Comparison of ENCODE assay signal across 20 cellular contexts in genomic region chr1:201845331-201846083, GRCh38. TPM values are rescaled to one million over a fixed set of nuclear protein-coding genes. Genes with fewer than 3 reads are reported as not detected.
DNase-seq lines count a peak whose midpoint lies in the region; ATAC-seq and TF ChIP-seq lines count a peak whose summit lies in the region.
"Had no signal": no experiment of that assay in that cellular context is flagged by ENCODE, and none has a peak within 500 bp of the region (broad histone marks: within the 10 kb centered on the region; RNA-seq: fewer than 3 reads in every experiment).

No MANE protein-coding gene starts in this region.

- no peak overlapping the region for H4K12ac ChIP-seq in trophoblast cell (ENCODE audit: low read depth, low read length)

- 0 out of 2 replicates have a peak overlapping the region, but pooled peaks have one; percentile 5 for H3K27ac ChIP-seq in PC-9
- H3K27ac ChIP-seq in brain microvascular endothelial cell = peak overlapping the region; percentile 64
- no peak overlapping the region for H3K27ac ChIP-seq in trophoblast cell (ENCODE audit: low read depth, low read length)
- H3K27ac ChIP-seq: coronary artery, heart left ventricle, SK-N-MC, vagina had no signal

- H3K4me3 ChIP-seq in PC-9 = no peak overlapping the region
- H3K4me3 ChIP-seq in brain microvascular endothelial cell (ENCODE audit: low read depth, low read length) = no peak overlapping the region
- no peak overlapping the region for H3K4me3 ChIP-seq in trophoblast cell (ENCODE audit: low read depth, low read length)
- H3K4me3 ChIP-seq in BE2C (ENCODE audit: low read depth, low read length) = no peak overlapping the region
- H3K4me3 ChIP-seq: coronary artery, heart left ventricle, SK-N-MC, vagina had no signal

- BruUV-seq in PC-9 (replicated peaks; lab: Mats Ljungman, UMichigan) = no TSS peak

- no peak overlapping the region for H3K4me2 ChIP-seq in PC-9
- H3K4me2 ChIP-seq in trophoblast cell (ENCODE audit: low read length) = no peak overlapping the region

- H3K36me3 Mint-ChIP-seq in activated naive CD4-positive, alpha-beta T cell treated with anti-CD3 and anti-CD28 coated beads, Interleukin-2, amount 50 U/mL, for 72 hours = peaks cover 0 to 4% of the 10 kb centered on the region in 2 donors

- H3K4me1 ChIP-seq in PC-9 (replicated peaks; ENCODE audit: insufficient read depth) = peaks cover 33% of the 10 kb centered on the region
- H3K4me1 ChIP-seq in trophoblast cell (ENCODE audit: control insufficient read depth in 1 of 2, insufficient read depth in 2 of 2, low read length in 2 of 2) = peaks cover 0 to 3% of the 10 kb centered on the region in 2 experiments
- peaks cover 7% of the 10 kb centered on the region; the same call in 1 of the 2 replicates for H3K4me1 ChIP-seq in BE2C

- no peaks in the 10 kb centered on the region for H3K9me2 ChIP-seq in PC-9 (ENCODE audit: insufficient read depth)

- H3K4ac ChIP-seq in trophoblast cell (ENCODE audit: low read depth, low read length) = no peak overlapping the region

- H3K79me2 ChIP-seq in PC-9 (ENCODE audit: low read depth) (peaks cover 72% of the 10 kb centered on the region), trophoblast cell (ENCODE audit: control insufficient read depth, insufficient read depth, low read length, poor library complexity) (peaks cover 2% of the 10 kb centered on the region)

- H3K9me3 ChIP-seq in PC-9 (ENCODE audit: insufficient read depth, low read depth) = no peaks in the 10 kb centered on the region
- H3K9me3 ChIP-seq in trophoblast cell (ENCODE audit: insufficient read depth, low read depth, low read length) = no peaks in the 10 kb centered on the region
- no peaks in the 10 kb centered on the region for H3K9me3 ChIP-seq in BE2C
- H3K9me3 ChIP-seq: heart left ventricle, vagina had no signal

- in situ Hi-C loops in brain microvascular endothelial cell (cut with HindIII; ENCODE audit: low pct_ligation_motif_present, low sequenced_read_pairs) = no loop called here

- H2BK12ac ChIP-seq in trophoblast cell (ENCODE audit: low read length) = no peak overlapping the region

- POLR2A ChIA-PET in PC-9 (lab: Charles Lee; ENCODE audit: unreplicated experiment) = no interaction called here

- TF ChIP-seq CTCF in PC-9 (conservative IDR thresholded peaks at IDR 0.05) (no peak), brain microvascular endothelial cell (IDR thresholded peaks at IDR 0.05; ENCODE audit: low read depth, low read length, missing control alignments) (no peak), BE2C (IDR thresholded peaks at IDR 0.05; ENCODE audit: low read depth, low read length) (no peak)

- peaks cover 35% of the 10 kb centered on the region for H3F3A ChIP-seq in PC-9 (ENCODE audit: insufficient read depth, low read depth)

- H3K27me3 ChIP-seq in PC-9 (ENCODE audit: insufficient read depth, low read depth) (no peaks in the 10 kb centered on the region), brain microvascular endothelial cell (replicated peaks) (no peaks in the 10 kb centered on the region), trophoblast cell (ENCODE audit: insufficient read depth, low read length) (no peaks in the 10 kb centered on the region), BE2C (no peaks in the 10 kb centered on the region)
- H3K27me3 ChIP-seq: heart left ventricle, vagina had no signal

- H3K79me1 ChIP-seq in trophoblast cell (ENCODE audit: low read length) = no peaks in the 10 kb centered on the region

- DNase-seq in activated naive CD4-positive, alpha-beta T cell treated with anti-CD3 and anti-CD28 coated beads, Interleukin-2, amount 50 U/mL, for 72 hours (ENCODE audit: low spot score in 2 of 2) = no peak
- DNase-seq in activated naive CD4-positive, alpha-beta T cell (lab: John Stamatoyannopoulos, UW) = no peak
- DNase-seq in PC-9 (no peak), brain microvascular endothelial cell (peak; percentile 36), trophoblast cell (no peak), BE2C (no peak), NCI-H524 treated with DMSO at 0.1 percent for 48 hours (lab: John Stamatoyannopoulos, UW) (no peak)
- DNase-seq: activated CD4-positive, alpha-beta T cell treated with anti-CD3 and anti-CD28 coated beads, Interleukin-2, amount 50 U/mL, for 4 hours; amniotic stem cell; GDM1; GOT3; heart left ventricle; NCI-H146; NCI-H345; nephron progenitor cell had no signal

- H3K9ac ChIP-seq in trophoblast cell (ENCODE audit: low read length) = peak overlapping the region; percentile 33

- ATAC-seq in activated naive CD4-positive, alpha-beta T cell treated with anti-CD3 and anti-CD28 coated beads, Interleukin-2, amount 50 U/mL, for 72 hours = peak; percentile 48 to 67
- no peak for ATAC-seq in HG02759 (IDR thresholded peaks at IDR 0.05; ENCODE audit: unreplicated experiment)
- ATAC-seq: heart left ventricle had no signal

- H2BK5ac ChIP-seq in trophoblast cell (ENCODE audit: low read depth, low read length, poor library complexity) = no peak overlapping the region

- H3K36me3 ChIP-seq in PC-9 (ENCODE audit: low read depth) = peaks cover 15% of the 10 kb centered on the region; the same call in 1 of the 2 replicates
- no peaks in the 10 kb centered on the region for H3K36me3 ChIP-seq in brain microvascular endothelial cell (replicated peaks)
- peaks cover 2 to 4% of the 10 kb centered on the region in 2 experiments for H3K36me3 ChIP-seq in trophoblast cell (ENCODE audit: control insufficient read depth in 1 of 2, insufficient read depth in 2 of 2, low read length in 2 of 2)
- peaks cover 26% of the 10 kb centered on the region for H3K36me3 ChIP-seq in BE2C

- no peak overlapping the region for H2AK5ac ChIP-seq in trophoblast cell (ENCODE audit: low read length)

- H3K27ac Mint-ChIP-seq in activated naive CD4-positive, alpha-beta T cell treated with anti-CD3 and anti-CD28 coated beads, Interleukin-2, amount 50 U/mL, for 72 hours = no peak overlapping the region
- H3K27ac Mint-ChIP-seq: memory B cell, nephron progenitor cell had no signal

- no peak overlapping the region for H4K91ac ChIP-seq in trophoblast cell (ENCODE audit: low read depth, low read length)

- CTCF ChIA-PET in PC-9 (lab: Charles Lee) = interaction anchor here (0.5 to 1.3 kb wide), 4 partner anchors 9 to 466 kb away, joined by 3 to 14 read pairs (median 8); no protein-coding TSS in a partner anchor

- no peaks in the 10 kb centered on the region for H3K9me3 Mint-ChIP-seq in activated naive CD4-positive, alpha-beta T cell treated with anti-CD3 and anti-CD28 coated beads, Interleukin-2, amount 50 U/mL, for 72 hours
- H3K9me3 Mint-ChIP-seq: memory B cell, nephron progenitor cell had no signal

- intact Hi-C loops in PC-9 (cut with micrococcal nuclease; ENCODE audit: unreplicated experiment) = no loop called here

- no peak overlapping the region for H2BK120ac ChIP-seq in trophoblast cell (ENCODE audit: insufficient read depth, low read length, poor library complexity)

- H4K20me1 ChIP-seq in PC-9 (ENCODE audit: insufficient read depth) = peaks cover 20% of the 10 kb centered on the region

- no CpG with 5 or more reads among the region's 2 CpGs for WGBS in trophoblast cell (ENCODE audit: extremely low coverage, insufficient coverage, insufficient read length)

- no peak overlapping the region for H3K23ac ChIP-seq in trophoblast cell (ENCODE audit: low read length)

- no peak overlapping the region for H4K8ac ChIP-seq in trophoblast cell (ENCODE audit: low read depth, low read length)

- H3K14ac ChIP-seq in trophoblast cell (ENCODE audit: low read length) = no peak overlapping the region

- H2AFZ ChIP-seq in PC-9 = no peak overlapping the region
- H2AFZ ChIP-seq in trophoblast cell (ENCODE audit: insufficient read depth, low read length, poor library complexity) = no peak overlapping the region

- H3K18ac ChIP-seq in trophoblast cell (ENCODE audit: low read length) = no peak overlapping the region

RNA-seq across cellular contexts. Expression of gene IPO9, which starts 16.6 kb away (rescaled TPM):
- total RNA-seq in activated naive CD4-positive, alpha-beta T cell treated with anti-CD3 and anti-CD28 coated beads, Interleukin-2, amount 50 U/mL, for 72 hours = 10 to 100 TPM; 80.6 to 85.7 TPM
- total RNA-seq in PC-9 (2021) = 67.3 and 76.2 TPM in 2 replicates
- 41.3 and 42.6 TPM in 2 replicates for polyA plus RNA-seq in trophoblast cell (2013)
- polyA plus RNA-seq in BE2C (2012; ENCODE audit: insufficient read depth, insufficient read length, low read depth) = 39.1 TPM

RNA-seq across cellular contexts. Expression of gene SHISA4, which starts 43.2 kb away (rescaled TPM):
- under 1 TPM; 0.27 to 0.34 TPM for total RNA-seq in activated naive CD4-positive, alpha-beta T cell treated with anti-CD3 and anti-CD28 coated beads, Interleukin-2, amount 50 U/mL, for 72 hours
- total RNA-seq in PC-9 (2021) = 22.4 and 28.6 TPM in 2 replicates
- polyA plus RNA-seq in trophoblast cell (2013) = 14.7 and 15.2 TPM in 2 replicates
- polyA plus RNA-seq in BE2C (2012; ENCODE audit: insufficient read depth, insufficient read length, low read depth) = 3.2 TPM

Comparison
In these comparisons a context has a peak if more than half of its experiments do, and no peak if none do; other contexts are left out.
1. RNA of gene SHISA4, which starts 43.2 kb away (total RNA-seq): 22.4 to 28.6 TPM in PC-9; 0.27 to 0.34 TPM in activated naive CD4-positive, alpha-beta T cell treated with anti-CD3 and anti-CD28 coated beads, Interleukin-2, amount 50 U/mL, for 72 hours; every median in the first group is over 10 times any median in the second.